8 cellular contexts compared by ENCODE assay signal in genomic region chr17:81510798-81511549, GRCh38. TPM values are rescaled to one million over a fixed set of nuclear protein-coding genes. Genes with fewer than 3 reads are reported as not detected.
A peak's percentile ranks its signal among the peaks of the same experiment; 100 is the strongest.
DNase-seq lines count a peak whose midpoint lies in the region; ATAC-seq, FAIRE-seq and TF ChIP-seq lines count a peak whose summit lies in the region.

No MANE protein-coding gene starts in this region.

- intact Hi-C loops in uterus (cut with DNase I; ENCODE audit: low total_unique reads): loop anchor here (5.0 kb wide), 1 partner anchor 114 kb away; the partner anchor contains the start of gene BAHCC1

- FAIRE-seq in GM12891 (lab: Jason Lieb, UNC): peak; percentile 59

- H3K36me3 ChIP-seq in SU-DHL-6 (ENCODE audit: low read length): peaks cover 31% of the 10 kb centered on the region
- H3K36me3 ChIP-seq in duodenal mucosa (ENCODE audit: control insufficient read depth in 1 of 2, insufficient read depth in 2 of 2, low read length in 2 of 2): peaks cover 34 to 36% of the 10 kb centered on the region in 2 donors
- H3K36me3 ChIP-seq in mucosa of rectum (ENCODE audit: control insufficient read depth in 2 of 2, insufficient read depth in 2 of 2, low read length in 2 of 2): peaks cover 36 to 38% of the 10 kb centered on the region in 2 donors
- H3K36me3 ChIP-seq in uterus: no peaks in the 10 kb centered on the region

- no peaks in the 10 kb centered on the region for H3K9me2 ChIP-seq in SU-DHL-6 (replicated peaks; ENCODE audit: insufficient read depth, low read length)

- peak overlapping the region; percentile 94 for H3K9ac ChIP-seq in SU-DHL-6 (ENCODE audit: low read length)
- peak overlapping the region; percentile 82 to 99 for H3K9ac ChIP-seq in duodenal mucosa (ENCODE audit: low read depth in 1 of 2, low read length in 2 of 2)
- H3K9ac ChIP-seq in mucosa of rectum (ENCODE audit: low read depth in 1 of 2, low read length in 2 of 2): peak overlapping the region; percentile 94 to 98

- H3K4me3 ChIP-seq in SU-DHL-6 (ENCODE audit: insufficient read depth, low read length, poor library complexity, severe bottlenecking): peak overlapping the region; percentile 93
- H3K4me3 ChIP-seq in duodenal mucosa (ENCODE audit: low read depth in 1 of 2, low read length in 2 of 2): peak overlapping the region; percentile 82 to 93
- H3K4me3 ChIP-seq in mucosa of rectum (ENCODE audit: low read length in 2 of 2): peak overlapping the region; percentile 96 to 97
- peak overlapping the region; percentile 77 to 98 for H3K4me3 ChIP-seq in uterus

- no peak for ATAC-seq in GM21390 (IDR thresholded peaks at IDR 0.05; ENCODE audit: unreplicated experiment)

- DNase-seq in GM12891 (ENCODE audit: insufficient read length, low spot score) (no peak), uterus (no peak), NCI-H1694 treated with DMSO at 0.1 percent for 48 hours (lab: John Stamatoyannopoulos, UW) (no peak), SW480 (ENCODE audit: low spot score) (no peak)

- peaks cover 26% of the 10 kb centered on the region for H4K20me1 ChIP-seq in SU-DHL-6 (ENCODE audit: low read depth, low read length)

- peaks cover 74% of the 10 kb centered on the region for H3F3A ChIP-seq in SU-DHL-6 (ENCODE audit: insufficient read depth)

- H3K9me3 ChIP-seq in SU-DHL-6 (ENCODE audit: insufficient read depth, low read length): no peaks in the 10 kb centered on the region
- H3K9me3 ChIP-seq in duodenal mucosa (ENCODE audit: control insufficient read depth in 1 of 2, low read length in 2 of 2): no peaks in the 10 kb centered on the region
- no peaks in the 10 kb centered on the region for H3K9me3 ChIP-seq in mucosa of rectum (ENCODE audit: control insufficient read depth in 2 of 2, low read length in 2 of 2)
- H3K9me3 ChIP-seq in uterus: no peaks in the 10 kb centered on the region

- H3K4me2 ChIP-seq in SU-DHL-6 (ENCODE audit: low read depth, low read length, poor library complexity, severe bottlenecking): peak overlapping the region; percentile 74

- H3K4me1 ChIP-seq in duodenal mucosa (ENCODE audit: control insufficient read depth in 1 of 2, insufficient read depth in 2 of 2, low read length in 2 of 2) (peaks cover 19 to 33% of the 10 kb centered on the region in 2 donors), mucosa of rectum (ENCODE audit: control insufficient read depth in 2 of 2, insufficient read depth in 2 of 2, low read length in 2 of 2) (peaks cover 29% of the 10 kb centered on the region in 2 donors), uterus (no peaks in the 10 kb centered on the region)

- H3K27me3 ChIP-seq in SU-DHL-6 (ENCODE audit: low read length) (no peaks in the 10 kb centered on the region), duodenal mucosa (ENCODE audit: control insufficient read depth in 1 of 2, insufficient read depth in 2 of 2, low read length in 2 of 2) (no peaks in the 10 kb centered on the region), mucosa of rectum (ENCODE audit: control insufficient read depth in 2 of 2, insufficient read depth in 2 of 2, low read length in 2 of 2) (no peaks in the 10 kb centered on the region), uterus (no peaks in the 10 kb centered on the region)

- peak overlapping the region; percentile 82 for H3K27ac ChIP-seq in SU-DHL-6 (ENCODE audit: low read depth, low read length)
- peak overlapping the region; percentile 91 for H3K27ac ChIP-seq in duodenal mucosa (ENCODE audit: low read depth, low read length)
- H3K27ac ChIP-seq in mucosa of rectum (ENCODE audit: low read depth in 2 of 2, low read length in 2 of 2): peak overlapping the region; percentile 91 to 97
- H3K27ac ChIP-seq in uterus: peak overlapping the region; percentile 97

- TF ChIP-seq CTCF in SU-DHL-6 (IDR thresholded peaks at IDR 0.05; ENCODE audit: insufficient read depth, low read length, poor library complexity, severe bottlenecking) (no peak), uterus (IDR thresholded peaks at IDR 0.05) (no peak)

- TF ChIP-seq POLR2A in GM12891 (IDR thresholded peaks at IDR 0.05; ENCODE audit: low read depth, low read length) (peak; percentile 48), uterus (IDR thresholded peaks at IDR 0.05) (no peak)

- H3K79me2 ChIP-seq in SU-DHL-6 (ENCODE audit: insufficient read depth, low read length): peaks cover 24% of the 10 kb centered on the region

- no peak overlapping the region for H2AFZ ChIP-seq in SU-DHL-6 (ENCODE audit: low read depth, low read length, severe bottlenecking)

TF ChIP-seq in GM12891, 5 proteins besides CTCF, POLR2A, EP300 and RAD21:
- TF ChIP-seq PAX5 (IDR thresholded peaks at IDR 0.05; ENCODE audit: insufficient read depth, low read length, severe bottlenecking) (no peak), POLR2AphosphoS5 (IDR thresholded peaks at IDR 0.05; ENCODE audit: low read depth, low read length) (peak; percentile 41; the same call in 1 of the 2 replicates)

RNA-seq across cellular contexts. Expression of gene ACTG1, which starts 1.6 kb away (rescaled TPM):
- polyA plus RNA-seq in GM12891 (2012; ENCODE audit: low read depth, missing spikeins): 3,652 TPM
- total RNA-seq in uterus: 1,000 to 10,000 TPM; 1,023 to 5,472 (median 2,159) TPM

RNA-seq across cellular contexts. Expression of gene FSCN2, which starts 17.2 kb away (rescaled TPM):
- 1.5 TPM for polyA plus RNA-seq in GM12891 (2012; ENCODE audit: low read depth, missing spikeins)
- 1 to 10 TPM in 2 of 4 donors, not detected in 2; 5.0 to 7.4 TPM for total RNA-seq in uterus

RNA-seq across cellular contexts. Expression of gene FAAP100, which starts 41.2 kb away (rescaled TPM):
- polyA plus RNA-seq in GM12891 (2012; ENCODE audit: low read depth, missing spikeins): 12.7 TPM
- 10 to 100 TPM in 2 of 4 donors, 1 to 10 TPM in 2; 3.5 to 31.2 (median 17.3) TPM for total RNA-seq in uterus
